In genomic region chr1:116777831-116778830, GRCh38 we compare ENCODE assay signal across 12 cellular contexts. TPM values are rescaled to one million over a fixed set of nuclear protein-coding genes. Genes with fewer than 3 reads are reported as not detected.
DNase-seq lines count a peak whose midpoint lies in the region; ATAC-seq, FAIRE-seq and TF ChIP-seq lines count a peak whose summit lies in the region.
"Had no signal": no experiment of that assay in that cellular context is flagged by ENCODE, and none has a peak within 500 bp of the region (broad histone marks: within the 10 kb centered on the region; RNA-seq: fewer than 3 reads in every experiment).

No MANE protein-coding gene starts in this region.

- no peaks in the 10 kb centered on the region for H3K36me3 ChIP-seq in HepG2 (replicated peaks in 1 of 2; ENCODE audit: control insufficient read depth in 1 of 2, insufficient read depth in 2 of 2, low read length in 2 of 2)

- peaks cover 18% of the 10 kb centered on the region for H3K4me1 ChIP-seq in HepG2 (ENCODE audit: insufficient read depth, low read length)

- TF ChIP-seq POLR2A in HepG2 (IDR thresholded peaks at IDR 0.05; ENCODE audit: insufficient read depth in 1 of 2, low read depth in 2 of 2, low read length in 2 of 2): no peak

- H3K79me2 ChIP-seq in HepG2 (ENCODE audit: insufficient read depth, low read length): no peaks in the 10 kb centered on the region

- in situ Hi-C loops in HepG2 (cut with HindIII; ENCODE audit: extremely low pct_ligation_motif_present, low pct_unique_long_range_greater_than_20kb): no loop called here
- in situ Hi-C loops in ACHN (cut with HindIII; ENCODE audit: low pct_ligation_motif_present, low pct_unique_long_range_greater_than_20kb, low sequenced_read_pairs): no loop called here

- peak overlapping the region; percentile 70 for H3K27ac Mint-ChIP-seq in activated T-helper 2 cell treated with anti-CD3 and anti-CD28 coated beads, Interferon-gamma antibody, Interleukin-2, Interleukin-4, amounts not matched to agents 10 μg/mL and 5 μg/mL and 100 μg/mL, durations not matched to agents 14 hours and 24 hours and 36 hours

- H2AFZ ChIP-seq in HepG2 (ENCODE audit: low read length): no peak overlapping the region

- ATAC-seq in HG02981 (IDR thresholded peaks at IDR 0.05; ENCODE audit: unreplicated experiment) (peak; percentile 36), HepG2 (peak; percentile 95)
- ATAC-seq: naive thymus-derived CD4-positive, alpha-beta T cell had no signal

- H3K9ac ChIP-seq in HepG2 (ENCODE audit: insufficient read depth, low read depth, low read length): no peak overlapping the region

- no peak for FAIRE-seq in HepG2 (lab: Jason Lieb, UNC)

- BruUV-seq in HepG2 (replicated peaks; lab: Mats Ljungman, UMichigan): no TSS peak

- peak; percentile 60 for DNase-seq in COLO829 (ENCODE audit: low spot score)
- DNase-seq in activated T-helper 2 cell treated with anti-CD3 and anti-CD28 coated beads, Interferon-gamma antibody, Interleukin-2, Interleukin-4, amounts not matched to agents 10 μg/mL and 5 μg/mL and 100 μg/mL, durations not matched to agents 14 hours and 24 hours and 36 hours (ENCODE audit: low spot score): no peak
- DNase-seq in HepG2 (ENCODE audit: low spot score): peak; percentile 43
- no peak for DNase-seq in posterior vena cava (ENCODE audit: low spot score)
- no peak for DNase-seq in SIG-M5 treated with dmso at 0.1 percent for 504 hours (lab: John Stamatoyannopoulos, UW; ENCODE audit: unreplicated experiment)
- no peak for DNase-seq in ACHN
- no peak for DNase-seq in NCI-H187 treated with DMSO at 0.1 percent for 48 hours (lab: John Stamatoyannopoulos, UW)
- DNase-seq: activated CD4-positive, alpha-beta T cell treated with anti-CD3 and anti-CD28 coated beads, Interleukin-2, amount 50 U/mL, for 48 hours; naive thymus-derived CD4-positive, alpha-beta T cell; NCI-H2227 treated with DMSO at 0.1 percent for 48 hours had no signal

- TF ChIP-seq CTCF in HepG2 (CRISPR knock-in tag; IDR thresholded peaks at IDR 0.05): no peak

- TF ChIP-seq EP300 in HepG2 (IDR thresholded peaks at IDR 0.05; ENCODE audit: low read depth in 2 of 2, low read length in 2 of 2) (no peak), HepG2 (CRISPR knock-in tag; IDR thresholded peaks at IDR 0.05; ENCODE audit: borderline replicate concordance) (no peak)

- POLR2A ChIA-PET in HepG2 (lab: Yijun Ruan, JAX): no interaction called here

- H3K27me3 ChIP-seq in HepG2 (ENCODE audit: control insufficient read depth in 1 of 2, insufficient read depth in 2 of 2, low read length in 2 of 2): no peaks in the 10 kb centered on the region

- H3K9me3 ChIP-seq in HepG2 (ENCODE audit: low read length): peaks cover 6% of the 10 kb centered on the region; the same call in 1 of the 2 replicates

- peaks cover 21% of the 10 kb centered on the region for H3K9me3 Mint-ChIP-seq in activated T-helper 2 cell treated with anti-CD3 and anti-CD28 coated beads, Interferon-gamma antibody, Interleukin-2, Interleukin-4, amounts not matched to agents 10 μg/mL and 5 μg/mL and 100 μg/mL, durations not matched to agents 14 hours and 24 hours and 36 hours

- H3K4me1 Mint-ChIP-seq in activated T-helper 2 cell treated with anti-CD3 and anti-CD28 coated beads, Interferon-gamma antibody, Interleukin-2, Interleukin-4, amounts not matched to agents 10 μg/mL and 5 μg/mL and 100 μg/mL, durations not matched to agents 14 hours and 24 hours and 36 hours (ENCODE audit: low read depth): peaks cover 35% of the 10 kb centered on the region

- peak overlapping the region; percentile 25; the same call in 1 of the 2 replicates for H3K4me2 ChIP-seq in HepG2 (ENCODE audit: low read depth, low read length)

- no peaks in the 10 kb centered on the region for H3K27me3 Mint-ChIP-seq in activated T-helper 2 cell treated with anti-CD3 and anti-CD28 coated beads, Interferon-gamma antibody, Interleukin-2, Interleukin-4, amounts not matched to agents 10 μg/mL and 5 μg/mL and 100 μg/mL, durations not matched to agents 14 hours and 24 hours and 36 hours (ENCODE audit: low read depth)
- H3K27me3 Mint-ChIP-seq: naive thymus-derived CD4-positive, alpha-beta T cell had no signal

- CTCF ChIA-PET in HepG2 (lab: Yijun Ruan, JAX; ENCODE audit: low intra/inter-chr PET ratio, low total read pairs): no interaction called here

- TF ChIP-seq RAD21 in HepG2 (CRISPR knock-in tag; IDR thresholded peaks at IDR 0.05): no peak

- H3K4me3 ChIP-seq in HepG2 (replicated peaks in 1 of 3; ENCODE audit: insufficient read depth in 1 of 3, low read depth in 2 of 3, low read length in 3 of 3): no peak overlapping the region

- H4K20me1 ChIP-seq in HepG2 (ENCODE audit: insufficient read depth, low read length): no peaks in the 10 kb centered on the region

- H3K27ac ChIP-seq in HepG2 (ENCODE audit: extremely low read length, insufficient read depth, low read length): peak overlapping the region; percentile 17

- 0% methylated on average over 3 of the region's 3 CpGs for WGBS in HepG2 (ENCODE audit: low lambda C conversion rate)

- intact Hi-C loops in activated T-helper 2 cell treated with anti-CD3 and anti-CD28 coated beads, Interferon-gamma antibody, Interleukin-2, Interleukin-4, amounts not matched to agents 10 μg/mL and 5 μg/mL and 100 μg/mL, durations not matched to agents 14 hours and 24 hours and 36 hours (cut with micrococcal nuclease): loop anchor here (2.0 kb wide), 1 partner anchor 13 kb away; no protein-coding TSS in a partner anchor
- intact Hi-C loops in HepG2 (cut with micrococcal nuclease; ENCODE audit: unreplicated experiment) (no loop called here), posterior vena cava (cut with DNase I) (no loop called here)

- peak overlapping the region; percentile 57 for H3K4me3 Mint-ChIP-seq in activated T-helper 2 cell treated with anti-CD3 and anti-CD28 coated beads, Interferon-gamma antibody, Interleukin-2, Interleukin-4, amounts not matched to agents 10 μg/mL and 5 μg/mL and 100 μg/mL, durations not matched to agents 14 hours and 24 hours and 36 hours (ENCODE audit: low read depth)

- H3K36me3 Mint-ChIP-seq in activated T-helper 2 cell treated with anti-CD3 and anti-CD28 coated beads, Interferon-gamma antibody, Interleukin-2, Interleukin-4, amounts not matched to agents 10 μg/mL and 5 μg/mL and 100 μg/mL, durations not matched to agents 14 hours and 24 hours and 36 hours (ENCODE audit: low read depth): peaks cover 32% of the 10 kb centered on the region

TF ChIP-seq in HepG2, 621 proteins besides CTCF, POLR2A, EP300 and RAD21 (continues in another document):
- no peak for TF ChIP-seq CEBPB (IDR thresholded peaks at IDR 0.05; ENCODE audit: borderline replicate concordance, low read depth, low read length)
- TF ChIP-seq CREB1 (IDR thresholded peaks at IDR 0.05): no peak
- peak; percentile 51 for TF ChIP-seq CREB1 (CRISPR knock-in tag; IDR thresholded peaks at IDR 0.05)
- 0 out of 2 replicates have a peak, but pooled peaks have one; percentile 62 for TF ChIP-seq ATM (IDR thresholded peaks at IDR 0.05; ENCODE audit: borderline replicate concordance)

RNA-seq across cellular contexts. Expression of gene CD2, which starts 23.9 kb away (rescaled TPM):
- 284 and 304 TPM in 2 replicates for total RNA-seq in activated T-helper 2 cell treated with anti-CD3 and anti-CD28 coated beads, Interferon-gamma antibody, Interleukin-2, Interleukin-4, amounts not matched to agents 10 μg/mL and 5 μg/mL and 100 μg/mL, durations not matched to agents 14 hours and 24 hours and 36 hours
- total RNA-seq in HepG2 (2016; rRNA removed; fragmentation: Illumina TruSeq; extraction: Trizol): not detected in 2 replicates
- total RNA-seq in HepG2 (2016; cell fraction: cytosol; rRNA removed; fragmentation: Illumina TruSeq; extraction: Trizol; ENCODE audit: low read depth): not detected in 2 replicates
- total RNA-seq in HepG2 (2016; cell fraction: insoluble cytoplasmic fraction; rRNA removed; fragmentation: Illumina TruSeq; extraction: Trizol): not detected in 2 replicates
- not detected in 2 replicates for total RNA-seq in HepG2 (2016; cell fraction: membrane; rRNA removed; fragmentation: Illumina TruSeq; extraction: Trizol)
- total RNA-seq in HepG2 (2016; cell fraction: nucleus; rRNA removed; fragmentation: Illumina TruSeq; extraction: Trizol): not detected in 2 replicates
- not detected in 2 replicates for polyA plus RNA-seq in HepG2 (2011; rRNA removed)
- not detected in 2 replicates for polyA plus RNA-seq in HepG2 (2011; cell fraction: cytosol; rRNA removed)
- not detected in 2 replicates for polyA plus RNA-seq in HepG2 (2011; cell fraction: nucleus; rRNA removed)
- not detected in 2 replicates for polyA plus RNA-seq in HepG2 (2012)
- polyA plus RNA-seq in HepG2 (2016; cell fraction: cytosol; fragmentation: Illumina TruSeq; extraction: Trizol; ENCODE audit: low read depth): not detected in 2 replicates
- not detected in 2 replicates for polyA plus RNA-seq in HepG2 (2016; cell fraction: insoluble cytoplasmic fraction; fragmentation: Illumina TruSeq; extraction: Trizol; ENCODE audit: low read depth)
- not detected in 2 replicates for polyA plus RNA-seq in HepG2 (2016; cell fraction: membrane; fragmentation: Illumina TruSeq; extraction: Trizol; ENCODE audit: low read depth)
- not detected in 2 replicates for polyA plus RNA-seq in HepG2 (2016; cell fraction: nucleus; fragmentation: Illumina TruSeq; extraction: Trizol; ENCODE audit: insufficient read depth, low read depth)
- polyA minus RNA-seq in HepG2 (2011; rRNA and poly(A)+ RNA removed; ENCODE audit: low replicate concordance): not detected in 2 replicates
- polyA minus RNA-seq in HepG2 (2011; cell fraction: cytosol; rRNA and poly(A)+ RNA removed): not detected in 2 replicates
- not detected in 2 replicates for polyA minus RNA-seq in HepG2 (2011; cell fraction: nucleus; rRNA and poly(A)+ RNA removed)
- 1 to 10 TPM; 1.1 to 2.3 TPM for total RNA-seq in posterior vena cava
- total RNA-seq: epithelial cell of proximal tubule had no signal

Comparison
In these comparisons a context has a peak if more than half of its experiments do, and no peak if none do; other contexts are left out.
1. DNase-seq: peak in COLO829 (single experiment) and HepG2 (single experiment); none in activated T-helper 2 cell treated with anti-CD3 and anti-CD28 coated beads, Interferon-gamma antibody, Interleukin-2, Interleukin-4, amounts not matched to agents 10 μg/mL and 5 μg/mL and 100 μg/mL, durations not matched to agents 14 hours and 24 hours and 36 hours (single experiment), posterior vena cava (single experiment), SIG-M5 treated with dmso at 0.1 percent for 504 hours (single experiment), ACHN (single experiment) and NCI-H187 treated with DMSO at 0.1 percent for 48 hours (single experiment).
2. RNA of gene CD2, which starts 23.9 kb away (total RNA-seq): 284 to 304 TPM in activated T-helper 2 cell treated with anti-CD3 and anti-CD28 coated beads, Interferon-gamma antibody, Interleukin-2, Interleukin-4, amounts not matched to agents 10 μg/mL and 5 μg/mL and 100 μg/mL, durations not matched to agents 14 hours and 24 hours and 36 hours; 1.1 to 2.3 TPM in posterior vena cava and not detected in HepG2; every median in the first group is over 10 times any median in the second.